Comparison of ENCODE assay signal across 2 cellular contexts in genomic region chr17:77318491-77319210, GRCh38.
TF ChIP-seq lines count a peak whose summit lies in the region.

No MANE protein-coding gene starts in this region.

TF ChIP-seq in SK-N-SH, 30 proteins besides CTCF, POLR2A, EP300 and RAD21 (continued from another document):
- TF ChIP-seq RCOR1 (IDR thresholded peaks at IDR 0.05; ENCODE audit: low read length) (no peak), IRF3 (IDR thresholded peaks at IDR 0.05; ENCODE audit: low read depth, low read length) (no peak), MEF2A (IDR thresholded peaks at IDR 0.05; ENCODE audit: borderline replicate concordance, low read depth) (no peak), RFX5 (IDR thresholded peaks at IDR 0.05; ENCODE audit: low read length) (no peak), GABPA (IDR thresholded peaks at IDR 0.05; ENCODE audit: low read depth) (no peak)
- TF ChIP-seq, protein P1, sequence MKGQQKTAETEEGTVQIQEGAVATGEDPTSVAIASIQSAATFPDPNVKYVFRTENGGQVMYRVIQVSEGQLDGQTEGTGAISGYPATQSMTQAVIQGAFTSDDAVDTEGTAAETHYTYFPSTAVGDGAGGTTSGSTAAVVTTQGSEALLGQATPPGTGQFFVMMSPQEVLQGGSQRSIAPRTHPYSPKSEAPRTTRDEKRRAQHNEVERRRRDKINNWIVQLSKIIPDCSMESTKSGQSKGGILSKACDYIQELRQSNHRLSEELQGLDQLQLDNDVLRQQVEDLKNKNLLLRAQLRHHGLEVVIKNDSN (IDR thresholded peaks at IDR 0.05; ENCODE audit: borderline replicate concordance, low read depth) = no peak
- TF ChIP-seq, protein P2, sequence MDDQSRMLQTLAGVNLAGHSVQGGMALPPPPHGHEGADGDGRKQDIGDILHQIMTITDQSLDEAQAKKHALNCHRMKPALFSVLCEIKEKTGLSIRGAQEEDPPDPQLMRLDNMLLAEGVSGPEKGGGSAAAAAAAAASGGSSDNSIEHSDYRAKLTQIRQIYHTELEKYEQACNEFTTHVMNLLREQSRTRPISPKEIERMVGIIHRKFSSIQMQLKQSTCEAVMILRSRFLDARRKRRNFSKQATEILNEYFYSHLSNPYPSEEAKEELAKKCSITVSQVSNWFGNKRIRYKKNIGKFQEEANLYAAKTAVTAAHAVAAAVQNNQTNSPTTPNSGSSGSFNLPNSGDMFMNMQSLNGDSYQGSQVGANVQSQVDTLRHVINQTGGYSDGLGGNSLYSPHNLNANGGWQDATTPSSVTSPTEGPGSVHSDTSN (IDR thresholded peaks at IDR 0.05) = no peak

TF ChIP-seq in SK-N-SH treated with all-trans-retinoic acid at 6 μM for 48 hours, 23 proteins besides CTCF, POLR2A, EP300 and RAD21 (continued from another document):
- TF ChIP-seq CSDC2 (CRISPR knock-in tag; IDR thresholded peaks at IDR 0.05) (no peak), PPARA (CRISPR knock-in tag; IDR thresholded peaks at IDR 0.05; ENCODE audit: borderline replicate concordance) (no peak), TCF4 (CRISPR knock-in tag; IDR thresholded peaks at IDR 0.05; ENCODE audit: borderline replicate concordance) (no peak), CSRNP3 (CRISPR knock-in tag; IDR thresholded peaks at IDR 0.05) (no peak), OSR1 (CRISPR knock-in tag; IDR thresholded peaks at IDR 0.05) (no peak), TOX (CRISPR knock-in tag; IDR thresholded peaks at IDR 0.05; ENCODE audit: borderline replicate concordance) (no peak), BACH2 (CRISPR knock-in tag; IDR thresholded peaks at IDR 0.05; ENCODE audit: borderline replicate concordance) (no peak), ARNTL (CRISPR knock-in tag; IDR thresholded peaks at IDR 0.05; ENCODE audit: borderline replicate concordance, low read depth) (no peak), ZFP3 (CRISPR knock-in tag; IDR thresholded peaks at IDR 0.05) (no peak)
TF ChIP-seq in SK-N-SH treated with all-trans-retinoic acid at 6 μM for 48 hours: peak in this region for 0.
